ENCODE assay signal across 18 cellular contexts in genomic region chr17:6953689-6954088, GRCh38. TPM values are rescaled to one million over a fixed set of nuclear protein-coding genes. Genes with fewer than 3 reads are reported as not detected.
DNase-seq lines count a peak whose midpoint lies in the region; TF ChIP-seq lines count a peak whose summit lies in the region.
"Had no signal": no experiment of that assay in that cellular context is flagged by ENCODE, and none has a peak within 500 bp of the region (broad histone marks: within the 10 kb centered on the region; RNA-seq: fewer than 3 reads in every experiment).

No MANE protein-coding gene starts in this region.

- H3K4me2 ChIP-seq in mammary epithelial cell (ENCODE audit: insufficient read depth, low read depth, low read length): no peak overlapping the region

- H3K4me3 ChIP-seq in mammary epithelial cell (replicated peaks in 1 of 3; ENCODE audit: insufficient read depth in 1 of 3, low read depth in 2 of 3, low read length in 3 of 3): no peak overlapping the region
- no peak overlapping the region for H3K4me3 ChIP-seq in epithelial cell of esophagus (ENCODE audit: low read length)
- H3K4me3 ChIP-seq: GM12878, GM23248 had no signal

- H3K27ac ChIP-seq in mammary epithelial cell (ENCODE audit: insufficient read depth, low read depth, low read length): no peak overlapping the region
- H3K27ac ChIP-seq in RWPE1: no peak overlapping the region
- H3K27ac ChIP-seq: GM23248 had no signal

- no TSS peak for BruUV-seq in MCF 10A (replicated peaks; lab: Mats Ljungman, UMichigan)
- no TSS peak for BruUV-seq in mammary epithelial cell (replicated peaks; lab: Mats Ljungman, UMichigan)

- H4K20me1 ChIP-seq in mammary epithelial cell (ENCODE audit: insufficient read depth, low read length): no peaks in the 10 kb centered on the region

- POLR2A ChIA-PET in MCF 10A (lab: Yijun Ruan, JAX) (no interaction called here), RWPE1 (lab: Yijun Ruan, JAX; ENCODE audit: low non-redundant PET) (no interaction called here)

- DNase-seq in MCF 10A (ENCODE audit: unreplicated experiment): peak; percentile 20
- DNase-seq in mammary epithelial cell: no peak
- peak; percentile 20 for DNase-seq in RWPE1 (ENCODE audit: low spot score)
- DNase-seq in epithelial cell of esophagus (ENCODE audit: low read depth): peak; percentile 21
- DNase-seq in SIG-M5 treated with dmso at 0.1 percent for 504 hours (lab: John Stamatoyannopoulos, UW; ENCODE audit: unreplicated experiment): no peak
- DNase-seq in activated naive CD4-positive, alpha-beta T cell treated with anti-CD3 and anti-CD28 coated beads, Interleukin-2, amount 10 ng/mL, durations not matched to agents 7 days and 5 days: no peak
- DNase-seq: 8988T; C1 segment of cervical spinal cord; Caco-2; CD4-positive, alpha-beta memory T cell; DMS153; EL; GDM1; GM23248; H7 had no signal

- H3K36me3 ChIP-seq in mammary epithelial cell (ENCODE audit: insufficient read depth, low read length): no peaks in the 10 kb centered on the region

- in situ Hi-C loops in mammary epithelial cell (cut with MboI; ENCODE audit: low sequenced_read_pairs in 2 of 2): no loop called here

- no peak overlapping the region for H3K4me3 Mint-ChIP-seq in MCF 10A (ENCODE audit: unreplicated experiment)
- H3K4me3 Mint-ChIP-seq in activated naive CD4-positive, alpha-beta T cell treated with anti-CD3 and anti-CD28 coated beads, Interleukin-2, amount 10 ng/mL, durations not matched to agents 7 days and 5 days: no peak overlapping the region
- H3K4me3 Mint-ChIP-seq: CD4-positive, alpha-beta memory T cell had no signal

- intact Hi-C loops in MCF 10A (cut with micrococcal nuclease): no loop called here
- intact Hi-C loops in mammary epithelial cell (cut with micrococcal nuclease): no loop called here

- 92% methylated on average over 5 of the region's 5 CpGs for WGBS in mammary epithelial cell (ENCODE audit: low coverage, missing lambda C conversion rate)

- dilution Hi-C loops in mammary epithelial cell (cut with HindIII; ENCODE audit: low sequenced_read_pairs): no loop called here

- no peak overlapping the region for H3K9ac ChIP-seq in mammary epithelial cell (ENCODE audit: insufficient read depth, low read length)
- H3K9ac ChIP-seq: GM23248 had no signal

- CTCF ChIA-PET in MCF 10A (lab: Yijun Ruan, JAX) (interaction anchor here (0.7 to 0.8 kb wide), 2 partner anchors 28 to 30 kb away, joined by 4 read pairs; no protein-coding TSS in a partner anchor), mammary epithelial cell (lab: Charles Lee; ENCODE audit: low non-redundant PET) (no interaction called here), RWPE1 (lab: Yijun Ruan, JAX) (interaction anchor here (0.5 to 1.3 kb wide), 2 partner anchors 29 to 39 kb away, joined by 3 to 4 read pairs; no protein-coding TSS in a partner anchor)
- CTCF ChIA-PET in activated naive CD4-positive, alpha-beta T cell treated with anti-CD3 and anti-CD28 coated beads, Interleukin-2, amount 10 ng/mL, durations not matched to agents 7 days and 5 days (lab: Charles Lee): no interaction called here

- H3K4me1 Mint-ChIP-seq in MCF 10A (ENCODE audit: insufficient read depth, unreplicated experiment): no peaks in the 10 kb centered on the region
- peaks cover under 1% of the 10 kb centered on the region for H3K4me1 Mint-ChIP-seq in activated naive CD4-positive, alpha-beta T cell treated with anti-CD3 and anti-CD28 coated beads, Interleukin-2, amount 10 ng/mL, durations not matched to agents 7 days and 5 days

- no peaks in the 10 kb centered on the region for H3K36me3 Mint-ChIP-seq in MCF 10A (ENCODE audit: insufficient read depth, unreplicated experiment)
- H3K36me3 Mint-ChIP-seq in activated naive CD4-positive, alpha-beta T cell treated with anti-CD3 and anti-CD28 coated beads, Interleukin-2, amount 10 ng/mL, durations not matched to agents 7 days and 5 days: no peaks in the 10 kb centered on the region

- no peaks in the 10 kb centered on the region for H3K79me2 ChIP-seq in mammary epithelial cell (ENCODE audit: insufficient read depth, low read length)

- H3K27me3 Mint-ChIP-seq in MCF 10A (ENCODE audit: insufficient read depth, unreplicated experiment): no peaks in the 10 kb centered on the region
- no peaks in the 10 kb centered on the region for H3K27me3 Mint-ChIP-seq in activated naive CD4-positive, alpha-beta T cell treated with anti-CD3 and anti-CD28 coated beads, Interleukin-2, amount 10 ng/mL, durations not matched to agents 7 days and 5 days
- H3K27me3 Mint-ChIP-seq: CD4-positive, alpha-beta memory T cell had no signal

- no peak overlapping the region for H2AFZ ChIP-seq in mammary epithelial cell (ENCODE audit: low read depth, low read length)
- H2AFZ ChIP-seq: GM23248 had no signal

- TF ChIP-seq CTCF in MCF 10A (IDR thresholded peaks at IDR 0.05; ENCODE audit: unreplicated experiment) (no peak), mammary epithelial cell (conservative IDR thresholded peaks at IDR 0.05 in 1 of 2, IDR thresholded peaks at IDR 0.05 in 1 of 2; ENCODE audit: extremely low read depth in 1 of 2, insufficient read depth in 1 of 2, low read depth in 1 of 2, low read length in 2 of 2) (no peak), RWPE1 (conservative IDR thresholded peaks at IDR 0.05; ENCODE audit: low read depth) (no peak), epithelial cell of esophagus (IDR thresholded peaks at IDR 0.05; ENCODE audit: insufficient read depth, low read depth, low read length, missing control alignments) (no peak)

- H3K4me1 ChIP-seq in mammary epithelial cell (ENCODE audit: insufficient read depth, low read length): no peaks in the 10 kb centered on the region
- H3K4me1 ChIP-seq: Caco-2 had no signal

- no peaks in the 10 kb centered on the region for H3K9me3 ChIP-seq in mammary epithelial cell (replicated peaks; ENCODE audit: insufficient read depth, low read length)
- H3K9me3 ChIP-seq: Caco-2 had no signal

- H3K27me3 ChIP-seq in mammary epithelial cell (ENCODE audit: insufficient read depth, low read length): no peaks in the 10 kb centered on the region

- H3K27ac Mint-ChIP-seq in MCF 10A (ENCODE audit: low read depth, unreplicated experiment): no peak overlapping the region
- no peak overlapping the region for H3K27ac Mint-ChIP-seq in activated naive CD4-positive, alpha-beta T cell treated with anti-CD3 and anti-CD28 coated beads, Interleukin-2, amount 10 ng/mL, durations not matched to agents 7 days and 5 days
- H3K27ac Mint-ChIP-seq: CD4-positive, alpha-beta memory T cell had no signal

- H3K9me3 Mint-ChIP-seq in MCF 10A (ENCODE audit: unreplicated experiment): no peaks in the 10 kb centered on the region
- no peaks in the 10 kb centered on the region for H3K9me3 Mint-ChIP-seq in activated naive CD4-positive, alpha-beta T cell treated with anti-CD3 and anti-CD28 coated beads, Interleukin-2, amount 10 ng/mL, durations not matched to agents 7 days and 5 days
- H3K9me3 Mint-ChIP-seq: CD4-positive, alpha-beta memory T cell had no signal

RNA-seq across cellular contexts. Expression of gene ALOX12, which starts 42.2 kb away (rescaled TPM):
- total RNA-seq in MCF 10A (2022) (not detected in 2 replicates), mammary epithelial cell (not detected)
- 0.53 TPM for polyA plus RNA-seq in mammary epithelial cell
- 3.7 TPM for polyA minus RNA-seq in mammary epithelial cell
- total RNA-seq: A673; Caco-2; CD4-positive, alpha-beta memory T cell; GM12878; GM23248 had no signal
- polyA plus RNA-seq: BJ had no signal

RNA-seq across cellular contexts. Expression of gene RNASEK, which starts 58.7 kb away (rescaled TPM):
- total RNA-seq in MCF 10A (2022) (155 and 209 TPM in 2 replicates), mammary epithelial cell (100 to 1,000 TPM in 1 of 2 donors, 10 to 100 TPM in 1; 46.0 to 180 TPM)
- 187 TPM for polyA plus RNA-seq in mammary epithelial cell
- polyA minus RNA-seq in mammary epithelial cell: 404 TPM

Comparison
In these comparisons a context has a peak if more than half of its experiments do, and no peak if none do; other contexts are left out.
1. DNase-seq: peak in MCF 10A (single experiment), RWPE1 (single experiment) and epithelial cell of esophagus (single experiment); none in mammary epithelial cell (single experiment), SIG-M5 treated with dmso at 0.1 percent for 504 hours (single experiment) and activated naive CD4-positive, alpha-beta T cell treated with anti-CD3 and anti-CD28 coated beads, Interleukin-2, amount 10 ng/mL, durations not matched to agents 7 days and 5 days (single experiment).
2. CTCF ChIA-PET loops: an anchor here in MCF 10A (0.7 to 0.8 kb wide) and RWPE1 (0.5 to 1.3 kb wide); none called in mammary epithelial cell and activated naive CD4-positive, alpha-beta T cell treated with anti-CD3 and anti-CD28 coated beads, Interleukin-2, amount 10 ng/mL, durations not matched to agents 7 days and 5 days.